Comparison of ENCODE assay signal across 15 cellular contexts in genomic region chr4:66489783-66490452, GRCh38.
A peak's percentile ranks its signal among the peaks of the same experiment; 100 is the strongest.
DNase-seq lines count a peak whose midpoint lies in the region; ATAC-seq and TF ChIP-seq lines count a peak whose summit lies in the region.
"Had no signal": no experiment of that assay in that cellular context is flagged by ENCODE, and none has a peak within 500 bp of the region (broad histone marks: within the 10 kb centered on the region; RNA-seq: fewer than 3 reads in every experiment).

No MANE protein-coding gene starts in this region.

- no peak overlapping the region for H3K4me3 Mint-ChIP-seq in activated T-cell treated with anti-CD3 and anti-CD28 coated beads, Interleukin-2, amount 50 U/mL, for 24 hours
- H3K4me3 Mint-ChIP-seq: activated T-helper 1 cell treated with anti-CD3 and anti-CD28 coated beads, Interleukin-12 subunit alpha, Interleukin-12 subunit beta, Interleukin-2, Interleukin-4 antibody, amounts not matched to agents 30 ng/mL and 10 ng/mL and 1 ng/mL, durations not matched to agents 14 hours and 24 hours and 36 hours; neural progenitor cell had no signal

- no peaks in the 10 kb centered on the region for H3K27me3 Mint-ChIP-seq in activated T-cell treated with anti-CD3 and anti-CD28 coated beads, Interleukin-2, amount 50 U/mL, for 24 hours

- DNase-seq in A172 (ENCODE audit: low spot score) (peak; percentile 44), HS-27A (ENCODE audit: low read depth) (peak; percentile 97), astrocyte of the cerebellum (ENCODE audit: low read depth) (peak; percentile 70), islet precursor cell (peak; percentile 51), GF-D8 (lab: John Stamatoyannopoulos, UW) (no peak), NCI-H2227 treated with DMSO at 0.1 percent for 48 hours (lab: John Stamatoyannopoulos, UW) (no peak)
- DNase-seq in activated T-cell treated with anti-CD3 and anti-CD28 coated beads, Interleukin-2, amount 50 U/mL, for 24 hours, result no peak
- DNase-seq: activated CD4-positive, alpha-beta T cell treated with anti-CD3 and anti-CD28 coated beads, Interleukin-2, amount 50 U/mL, for 1 hour; left ventricle myocardium superior; NCI-H1436; NCI-H526 treated with DMSO at 0.1 percent for 48 hours; RPMI8226 had no signal

- ATAC-seq in HG03520 (IDR thresholded peaks at IDR 0.05; ENCODE audit: unreplicated experiment), result no peak
- ATAC-seq: left ventricle myocardium superior had no signal

- no peak overlapping the region for H3K27ac Mint-ChIP-seq in activated T-cell treated with anti-CD3 and anti-CD28 coated beads, Interleukin-2, amount 50 U/mL, for 24 hours
- H3K27ac Mint-ChIP-seq: activated T-helper 1 cell treated with anti-CD3 and anti-CD28 coated beads, Interleukin-12 subunit alpha, Interleukin-12 subunit beta, Interleukin-2, Interleukin-4 antibody, amounts not matched to agents 30 ng/mL and 10 ng/mL and 1 ng/mL, durations not matched to agents 14 hours and 24 hours and 36 hours; neural progenitor cell had no signal

- in situ Hi-C loops in astrocyte of the cerebellum (cut with HindIII; ENCODE audit: low sequenced_read_pairs), result no loop called here

- H3K4me1 Mint-ChIP-seq in activated T-cell treated with anti-CD3 and anti-CD28 coated beads, Interleukin-2, amount 50 U/mL, for 24 hours (ENCODE audit: low read depth), result no peaks in the 10 kb centered on the region
- H3K4me1 Mint-ChIP-seq: neural progenitor cell had no signal

- peaks cover 15% of the 10 kb centered on the region for H3K9me3 Mint-ChIP-seq in activated T-cell treated with anti-CD3 and anti-CD28 coated beads, Interleukin-2, amount 50 U/mL, for 24 hours
- H3K9me3 Mint-ChIP-seq: activated T-helper 1 cell treated with anti-CD3 and anti-CD28 coated beads, Interleukin-12 subunit alpha, Interleukin-12 subunit beta, Interleukin-2, Interleukin-4 antibody, amounts not matched to agents 30 ng/mL and 10 ng/mL and 1 ng/mL, durations not matched to agents 14 hours and 24 hours and 36 hours; neural progenitor cell had no signal

- H3K4me3 ChIP-seq in astrocyte of the cerebellum (ENCODE audit: low read depth, low read length), result no peak overlapping the region
- H3K4me3 ChIP-seq: neural progenitor cell had no signal

- no peak for TF ChIP-seq CTCF in astrocyte of the cerebellum (IDR thresholded peaks at IDR 0.05; ENCODE audit: low read depth, low read length, missing control alignments)

- no peaks in the 10 kb centered on the region for H3K36me3 Mint-ChIP-seq in activated T-cell treated with anti-CD3 and anti-CD28 coated beads, Interleukin-2, amount 50 U/mL, for 24 hours (ENCODE audit: low read depth)
- H3K36me3 Mint-ChIP-seq: neural progenitor cell had no signal

Comparison
In these comparisons a context has a peak if more than half of its experiments do, and no peak if none do; other contexts are left out.
1. DNase-seq: peak in A172 (single experiment), HS-27A (single experiment), astrocyte of the cerebellum (single experiment) and islet precursor cell (single experiment); none in GF-D8 (single experiment), activated T-cell treated with anti-CD3 and anti-CD28 coated beads, Interleukin-2, amount 50 U/mL, for 24 hours (single experiment) and NCI-H2227 treated with DMSO at 0.1 percent for 48 hours (single experiment).